Comparison of ENCODE assay signal across 1 cellular context in genomic region chr3:195258449-195259145, GRCh38.
TF ChIP-seq lines count a peak whose summit lies in the region.

No MANE protein-coding gene starts in this region.

TF ChIP-seq in GM12878, 131 proteins besides CTCF, POLR2A, EP300 and RAD21 (continued from another document):
- TF ChIP-seq MLLT1 (IDR thresholded peaks at IDR 0.05) (0 out of 2 replicates have a peak, but pooled peaks have one; percentile 11), CHD2 (IDR thresholded peaks at IDR 0.05; ENCODE audit: borderline replicate concordance, low read depth, low read length) (no peak), REST (IDR thresholded peaks at IDR 0.05; ENCODE audit: low read depth, low read length) (no peak), RCOR1 (conservative IDR thresholded peaks at IDR 0.05; ENCODE audit: low read depth, low read length) (no peak), CHD4 (IDR thresholded peaks at IDR 0.05) (no peak), MTA3 (IDR thresholded peaks at IDR 0.05; ENCODE audit: borderline replicate concordance, low read length) (peak; percentile 9; the same call in 1 of the 2 replicates), NR2F1 (conservative IDR thresholded peaks at IDR 0.05) (no peak), E4F1 (IDR thresholded peaks at IDR 0.05; ENCODE audit: borderline replicate concordance, partially characterized antibody) (no peak)
